1 cellular context compared by ENCODE assay signal in genomic region chr13:76812971-76813691, GRCh38.
TF ChIP-seq lines count a peak whose summit lies in the region.

No MANE protein-coding gene starts in this region.

TF ChIP-seq in H1, 55 proteins besides CTCF, POLR2A, EP300 and RAD21 (continued from another document):
- no peak for TF ChIP-seq RXRA (IDR thresholded peaks at IDR 0.05; ENCODE audit: insufficient read depth, low read depth, low read length)
- TF ChIP-seq SIN3A (conservative IDR thresholded peaks at IDR 0.05 in 1 of 2, IDR thresholded peaks at IDR 0.05 in 1 of 2; ENCODE audit: low read depth in 1 of 2, low read length in 2 of 2), result no peak
- TF ChIP-seq GTF2F1 (IDR thresholded peaks at IDR 0.05; ENCODE audit: borderline replicate concordance, low read depth, low read length), result no peak
- TF ChIP-seq USF2 (IDR thresholded peaks at IDR 0.05; ENCODE audit: low read length), result no peak
- TF ChIP-seq POU5F1 (IDR thresholded peaks at IDR 0.05; ENCODE audit: low read depth, low read length), result no peak
